ENCODE assay signal across 14 cellular contexts in the genomic region with DNA sequence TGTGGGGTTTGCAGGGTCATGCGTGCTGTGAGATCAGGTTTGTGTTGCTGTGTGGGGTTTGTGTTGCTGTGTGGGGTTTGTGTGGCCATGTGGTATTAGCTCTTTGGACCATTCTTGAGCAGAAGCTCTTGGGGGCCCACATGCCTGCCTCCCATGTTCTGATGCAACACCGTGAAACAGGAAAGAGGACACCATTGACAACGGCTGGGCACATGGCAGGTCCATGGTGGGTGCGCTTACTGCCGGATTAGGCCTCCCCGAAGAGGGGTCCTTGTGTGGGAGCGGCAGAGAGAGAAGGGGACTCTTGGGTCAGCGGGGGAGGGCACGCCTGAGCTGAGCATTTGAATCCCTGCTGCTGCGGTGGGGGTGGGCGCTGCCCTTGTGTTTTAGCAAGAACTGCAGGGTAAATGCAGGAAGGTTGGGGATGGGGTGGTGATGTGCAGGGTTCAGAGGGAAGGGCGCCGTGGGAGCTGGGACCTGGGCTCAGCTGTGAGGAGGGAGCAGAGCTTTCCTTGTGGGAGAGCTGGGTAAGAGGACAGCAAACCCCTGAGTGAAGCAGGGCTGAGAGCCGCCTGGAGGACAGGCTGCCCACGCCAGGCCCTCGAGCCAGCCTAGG.
A peak's percentile ranks its signal among the peaks of the same experiment; 100 is the strongest.
DNase-seq lines count a peak whose midpoint lies in the region; ATAC-seq and TF ChIP-seq lines count a peak whose summit lies in the region.
"Had no signal": no experiment of that assay in that cellular context is flagged by ENCODE, and none has a peak within 500 bp of the region (broad histone marks: within the 10 kb centered on the region; RNA-seq: fewer than 3 reads in every experiment).

No MANE protein-coding gene starts in this region.

- no peak overlapping the region for H3K4me3 Mint-ChIP-seq in CD8-positive, alpha-beta memory T cell
- no peak overlapping the region for H3K4me3 Mint-ChIP-seq in brain
- H3K4me3 Mint-ChIP-seq in neural crest cell: no peak overlapping the region

- DNase-seq in CD8-positive, alpha-beta memory T cell: no peak
- DNase-seq in neural crest cell (ENCODE audit: low read depth, low spot score) (no peak), left colon (no peak)
- DNase-seq: activated CD4-positive, alpha-beta T cell treated with anti-CD3 and anti-CD28 coated beads, Interleukin-2, amount 50 U/mL, for 4 hours; amniotic stem cell; GF-D8; left cardiac atrium; NCI-H1436 treated with DMSO at 0.1 percent for 48 hours; NCI-H2227 treated with DMSO at 0.1 percent for 48 hours had no signal

- H3K4me1 Mint-ChIP-seq in CD8-positive, alpha-beta memory T cell: peaks cover 3 to 18% (median 5%) of the 10 kb centered on the region in 3 donors
- H3K4me1 Mint-ChIP-seq in brain (peaks cover 34% of the 10 kb centered on the region), neural crest cell (peaks cover 21% of the 10 kb centered on the region)

- no peaks in the 10 kb centered on the region for H3K9me3 Mint-ChIP-seq in CD8-positive, alpha-beta memory T cell
- H3K9me3 Mint-ChIP-seq in brain (peaks cover 0 to 3% (median 0%) of the 10 kb centered on the region in 5 experiments), neural crest cell (no peaks in the 10 kb centered on the region)

- H3K27me3 ChIP-seq in CD8-positive, alpha-beta memory T cell (ENCODE audit: insufficient read depth, low read length, poor library complexity, severe bottlenecking): no peaks in the 10 kb centered on the region
- H3K27me3 ChIP-seq in gastroesophageal sphincter: no peaks in the 10 kb centered on the region

- ATAC-seq in HG02763 (IDR thresholded peaks at IDR 0.05; ENCODE audit: unreplicated experiment): no peak
- ATAC-seq in left colon: no peak
- ATAC-seq in gastroesophageal sphincter: no peak
- ATAC-seq: left cardiac atrium had no signal

- no peak for TF ChIP-seq CTCF in HEK293 (tag by site-specific recombination; IDR thresholded peaks at IDR 0.05)
- TF ChIP-seq CTCF in brain (conservative IDR thresholded peaks at IDR 0.05): no peak
- no peak for TF ChIP-seq CTCF in neural crest cell (conservative IDR thresholded peaks at IDR 0.05)
- TF ChIP-seq CTCF in gastroesophageal sphincter (IDR thresholded peaks at IDR 0.05): no peak

- intact Hi-C loops in left colon (cut with DNase I, micrococcal nuclease): no loop called here

- no peak for TF ChIP-seq POLR2A in gastroesophageal sphincter (IDR thresholded peaks at IDR 0.05)

- TF ChIP-seq EP300 in gastroesophageal sphincter (IDR thresholded peaks at IDR 0.05): no peak

- peak overlapping the region in 5 of 8 donors; percentile 29 to 84 (median 78) for H3K27ac Mint-ChIP-seq in CD8-positive, alpha-beta memory T cell
- H3K27ac Mint-ChIP-seq in brain (peak overlapping the region in 4 of 5 experiments; percentile 27 to 90 (median 38)), neural crest cell (ENCODE audit: unreplicated experiment) (peak overlapping the region; percentile 88)

- H3K4me3 ChIP-seq in CD8-positive, alpha-beta memory T cell (ENCODE audit: low read length): no peak overlapping the region
- no peak overlapping the region for H3K4me3 ChIP-seq in HEK293 (ENCODE audit: low read depth, low read length)
- no peak overlapping the region for H3K4me3 ChIP-seq in gastroesophageal sphincter

- POLR2A ChIA-PET in CD8-positive, alpha-beta memory T cell (lab: Charles Lee): no interaction called here
- POLR2A ChIA-PET in HEK293 (lab: Yijun Ruan, JAX): no interaction called here

- WGBS in gastroesophageal sphincter (ENCODE audit: low coverage in 1 of 2), 2 donors: 80 to 92% methylated on average over 2 to 3 of the region's 16 CpGs

- H3K9me3 ChIP-seq in CD8-positive, alpha-beta memory T cell (ENCODE audit: low read length): no peaks in the 10 kb centered on the region
- H3K9me3 ChIP-seq in HEK293 (ENCODE audit: control insufficient read depth, insufficient read depth, low read depth, low read length) (no peaks in the 10 kb centered on the region), gastroesophageal sphincter (no peaks in the 10 kb centered on the region)

- peaks cover 0 to 2% of the 10 kb centered on the region in 2 donors for H3K27me3 Mint-ChIP-seq in CD8-positive, alpha-beta memory T cell
- H3K27me3 Mint-ChIP-seq in brain (no peaks in the 10 kb centered on the region), neural crest cell (ENCODE audit: low read depth) (no peaks in the 10 kb centered on the region)

- H3K36me3 ChIP-seq in CD8-positive, alpha-beta memory T cell (ENCODE audit: insufficient read depth, low read length): no peaks in the 10 kb centered on the region
- H3K36me3 ChIP-seq in HEK293 (ENCODE audit: control insufficient read depth in 2 of 2, insufficient read depth in 1 of 2, low read length in 2 of 2): no peaks in the 10 kb centered on the region
- H3K36me3 ChIP-seq in gastroesophageal sphincter: no peaks in the 10 kb centered on the region

- CTCF ChIA-PET in CD8-positive, alpha-beta memory T cell (lab: Charles Lee): no interaction called here
- CTCF ChIA-PET in HEK293 (lab: Yijun Ruan, JAX): no interaction called here

- H3K4me1 ChIP-seq in CD8-positive, alpha-beta memory T cell (ENCODE audit: insufficient read depth, low read length): no peaks in the 10 kb centered on the region
- no peaks in the 10 kb centered on the region for H3K4me1 ChIP-seq in HEK293 (ENCODE audit: control insufficient read depth, insufficient read depth, low read length)
- no peaks in the 10 kb centered on the region for H3K4me1 ChIP-seq in gastroesophageal sphincter
- H3K4me1 ChIP-seq: parathyroid adenoma had no signal

- peaks cover 0 to 11% (median 2%) of the 10 kb centered on the region in 3 donors for H3K36me3 Mint-ChIP-seq in CD8-positive, alpha-beta memory T cell
- H3K36me3 Mint-ChIP-seq in brain (no peaks in the 10 kb centered on the region), neural crest cell (ENCODE audit: low read depth) (no peaks in the 10 kb centered on the region)

- H3K27ac ChIP-seq in CD8-positive, alpha-beta memory T cell (ENCODE audit: low read depth, low read length): no peak overlapping the region
- no peak overlapping the region for H3K27ac ChIP-seq in HEK293 (ENCODE audit: extremely low read depth, low read depth, low read length)
- H3K27ac ChIP-seq in gastroesophageal sphincter: no peak overlapping the region
- H3K27ac ChIP-seq: parathyroid adenoma had no signal

TF ChIP-seq in HEK293, 187 proteins besides CTCF, POLR2A, EP300 and RAD21:
- TF ChIP-seq ZNF768 (tag by site-specific recombination; IDR thresholded peaks at IDR 0.05): no peak
- no peak for TF ChIP-seq ZNF248 (tag by site-specific recombination; IDR thresholded peaks at IDR 0.05)
- TF ChIP-seq ZNF514 (tag by site-specific recombination; IDR thresholded peaks at IDR 0.05): no peak
- TF ChIP-seq GLIS1 (tag by site-specific recombination; IDR thresholded peaks at IDR 0.05): 0 out of 2 replicates have a peak, but pooled peaks have one; percentile 15
- TF ChIP-seq ZFP69B (tag by site-specific recombination; IDR thresholded peaks at IDR 0.05): 0 out of 2 replicates have a peak, but pooled peaks have one; percentile 19
- TF ChIP-seq, protein P1, sequence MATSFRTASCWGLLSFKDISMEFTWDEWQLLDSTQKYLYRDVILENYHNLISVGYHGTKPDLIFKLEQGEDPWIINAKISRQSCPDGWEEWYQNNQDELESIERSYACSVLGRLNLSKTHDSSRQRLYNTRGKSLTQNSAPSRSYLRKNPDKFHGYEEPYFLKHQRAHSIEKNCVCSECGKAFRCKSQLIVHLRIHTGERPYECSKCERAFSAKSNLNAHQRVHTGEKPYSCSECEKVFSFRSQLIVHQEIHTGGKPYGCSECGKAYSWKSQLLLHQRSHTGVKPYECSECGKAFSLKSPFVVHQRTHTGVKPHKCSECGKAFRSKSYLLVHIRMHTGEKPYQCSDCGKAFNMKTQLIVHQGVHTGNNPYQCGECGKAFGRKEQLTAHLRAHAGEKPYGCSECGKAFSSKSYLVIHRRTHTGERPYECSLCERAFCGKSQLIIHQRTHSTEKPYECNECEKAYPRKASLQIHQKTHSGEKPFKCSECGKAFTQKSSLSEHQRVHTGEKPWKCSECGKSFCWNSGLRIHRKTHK (tag by site-specific recombination; IDR thresholded peaks at IDR 0.05): no peak
TF ChIP-seq in HEK293: peak in this region for 2.

Comparison
In these comparisons a context has a peak if more than half of its experiments do, and no peak if none do; other contexts are left out.
1. H3K27ac Mint-ChIP-seq: peak in every context shown above with its lines; median percentile 88 in neural crest cell; 78 in CD8-positive, alpha-beta memory T cell; 38 in brain.